In genomic region chr3:16243706-16244490, GRCh38 we compare ENCODE assay signal across 12 cellular contexts. TPM values are rescaled to one million over a fixed set of nuclear protein-coding genes. Genes with fewer than 3 reads are reported as not detected.
DNase-seq lines count a peak whose midpoint lies in the region; ATAC-seq and TF ChIP-seq lines count a peak whose summit lies in the region.
"Had no signal": no experiment of that assay in that cellular context is flagged by ENCODE, and none has a peak within 500 bp of the region (broad histone marks: within the 10 kb centered on the region; RNA-seq: fewer than 3 reads in every experiment).

No MANE protein-coding gene starts in this region.

- ATAC-seq in GM21737 (IDR thresholded peaks at IDR 0.05; ENCODE audit: unreplicated experiment) = no peak
- ATAC-seq: HepG2 had no signal

- DNase-seq in Caki2 (ENCODE audit: low read depth) (peak; percentile 56), HK-2 (ENCODE audit: unreplicated experiment) (peak; percentile 42), cardiac fibroblast (ENCODE audit: low read depth in 2 of 2) (peak; percentile 28 to 58), left kidney (ENCODE audit: low read depth, low spot score) (peak; percentile 25), NCI-H1417 treated with DMSO at 0.1 percent for 48 hours (lab: John Stamatoyannopoulos, UW) (no peak), OCI-M2 (lab: John Stamatoyannopoulos, UW; ENCODE audit: unreplicated experiment) (no peak)
- DNase-seq: activated CD4-positive, alpha-beta T cell treated with anti-CD3 and anti-CD28 coated beads, Interleukin-2, amount 50 U/mL, for 4 hours; Calu3; NCI-H1694 had no signal

- no peak overlapping the region for H3K4me3 ChIP-seq in cardiac fibroblast (replicated peaks in 1 of 2; ENCODE audit: low read depth in 2 of 2, low read length in 2 of 2)
- H3K4me3 ChIP-seq: suprapubic skin had no signal

- in situ Hi-C loops in Caki2 (cut with HindIII; ENCODE audit: low pct_unique_long_range_greater_than_20kb, low sequenced_read_pairs) = no loop called here

- TF ChIP-seq CTCF in cardiac fibroblast (IDR thresholded peaks at IDR 0.05; ENCODE audit: low read depth, low read length) = no peak

RNA-seq across cellular contexts. Expression of gene DPH3, which starts 20.8 kb away (rescaled TPM):
- 4.4 and 8.5 TPM in 2 replicates for total RNA-seq in Caki2 (2014; rRNA removed; shearing (Covaris generic); ENCODE audit: low replicate concordance)

RNA-seq across cellular contexts. Expression of gene OXNAD1, which starts 21.1 kb away (rescaled TPM):
- 5.0 and 8.9 TPM in 2 replicates for total RNA-seq in Caki2 (2014; rRNA removed; shearing (Covaris generic); ENCODE audit: low replicate concordance)

Comparison
In these comparisons a context has a peak if more than half of its experiments do, and no peak if none do; other contexts are left out.
1. DNase-seq: peak in Caki2 (single experiment), HK-2 (single experiment), cardiac fibroblast (2 of 2) and left kidney (single experiment); none in NCI-H1417 treated with DMSO at 0.1 percent for 48 hours (single experiment) and OCI-M2 (single experiment).